ENCODE assay signal across 19 cellular contexts in the genomic region with DNA sequence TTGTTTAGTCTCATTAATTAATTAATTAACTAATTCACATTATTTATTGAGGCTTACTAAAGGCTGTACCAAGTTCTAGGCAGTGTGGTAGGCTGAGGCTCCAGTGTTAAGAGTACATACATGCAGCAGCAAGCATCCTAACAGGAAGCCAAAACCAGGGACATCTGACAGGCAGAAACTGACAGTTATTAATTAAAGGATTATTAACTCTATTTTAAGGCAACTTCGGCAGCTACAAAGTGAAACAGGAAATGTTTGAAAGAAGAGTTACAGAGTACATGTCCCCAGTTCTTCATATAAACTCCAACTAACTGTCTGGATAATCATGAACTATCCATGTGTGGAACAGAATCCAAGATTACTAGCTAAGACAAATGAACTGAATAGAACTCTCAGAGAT. TPM values are rescaled to one million over a fixed set of nuclear protein-coding genes. Genes with fewer than 3 reads are reported as not detected.
A peak's percentile ranks its signal among the peaks of the same experiment; 100 is the strongest.
DNase-seq lines count a peak whose midpoint lies in the region; ATAC-seq and TF ChIP-seq lines count a peak whose summit lies in the region.
"Had no signal": no experiment of that assay in that cellular context is flagged by ENCODE, and none has a peak within 500 bp of the region (broad histone marks: within the 10 kb centered on the region; RNA-seq: fewer than 3 reads in every experiment).

No MANE protein-coding gene starts in this region.

- H2AFZ ChIP-seq in smooth muscle cell (ENCODE audit: low read depth), result peak overlapping the region; percentile 43
- H2AFZ ChIP-seq: GM23338 had no signal

- H3K9ac ChIP-seq in smooth muscle cell (ENCODE audit: low read depth), result no peak overlapping the region

- DNase-seq in smooth muscle cell (lab: John Stamatoyannopoulos, UW; ENCODE audit: unreplicated experiment) (no peak), SHP77 (lab: John Stamatoyannopoulos, UW) (no peak)
- DNase-seq: C1 segment of cervical spinal cord; CD4-positive, CD25-positive, alpha-beta regulatory T cell; CD8-positive, alpha-beta memory T cell; COR-L47; DMS 273 treated with DMSO at 0.1 percent for 48 hours; DMS53; HCEC 1CT; IMR-90 had no signal

- ATAC-seq in GM18870 (IDR thresholded peaks at IDR 0.05; ENCODE audit: unreplicated experiment) (peak; percentile 44), GM19467 (IDR thresholded peaks at IDR 0.05; ENCODE audit: unreplicated experiment) (peak; percentile 70), HG03354 (IDR thresholded peaks at IDR 0.05; ENCODE audit: poor library complexity, severe bottlenecking, unreplicated experiment) (peak; percentile 68), HG02610 (IDR thresholded peaks at IDR 0.05; ENCODE audit: unreplicated experiment) (no peak), HG03457 (IDR thresholded peaks at IDR 0.05; ENCODE audit: unreplicated experiment) (no peak)
- ATAC-seq: GM23338, K562 had no signal

- 86% methylated on average over 1 of the region's 1 CpG for WGBS in smooth muscle cell (ENCODE audit: low lambda C conversion rate)

- H3K9me3 ChIP-seq in smooth muscle cell (replicated peaks; ENCODE audit: low read depth), result no peaks in the 10 kb centered on the region

- no peaks in the 10 kb centered on the region for H3F3A ChIP-seq in smooth muscle cell (ENCODE audit: low read depth)

- H3K27me3 ChIP-seq in smooth muscle cell (ENCODE audit: low read depth), result no peaks in the 10 kb centered on the region

- H3K79me2 ChIP-seq in smooth muscle cell (ENCODE audit: low read depth), result no peaks in the 10 kb centered on the region

- H3K4me2 ChIP-seq in smooth muscle cell, result no peak overlapping the region
- H3K4me2 ChIP-seq: GM23338 had no signal

- no peaks in the 10 kb centered on the region for H3K36me3 ChIP-seq in smooth muscle cell (ENCODE audit: low read depth)

- no peak overlapping the region for H3K27ac ChIP-seq in smooth muscle cell (ENCODE audit: low read depth)
- H3K27ac ChIP-seq: HL-60 had no signal

- no peak overlapping the region for H3K4me3 ChIP-seq in smooth muscle cell
- H3K4me3 ChIP-seq: GM23338, K562 had no signal

- H4K20me1 ChIP-seq in smooth muscle cell (ENCODE audit: low read depth), result no peaks in the 10 kb centered on the region

- TF ChIP-seq CTCF in smooth muscle cell (IDR thresholded peaks at IDR 0.05; ENCODE audit: borderline replicate concordance, insufficient read depth, poor library complexity, severe bottlenecking), result no peak

- H3K4me1 ChIP-seq in smooth muscle cell (ENCODE audit: low read depth), result no peaks in the 10 kb centered on the region

RNA-seq across cellular contexts. Expression of a gene that starts 39.3 kb away (rescaled TPM):
- 3.5 and 8.9 TPM in 2 replicates for total RNA-seq in smooth muscle cell
- polyA plus RNA-seq in smooth muscle cell, result 0.52 and 1.2 TPM in 2 replicates
- total RNA-seq: A172; CD4-positive, CD25-positive, alpha-beta regulatory T cell; CD8-positive, alpha-beta memory T cell; IMR-90; K562 had no signal
- polyA plus RNA-seq: CD4-positive, CD25-positive, alpha-beta regulatory T cell; CD8-positive, alpha-beta memory T cell; IMR-90; K562 had no signal

Comparison
In these comparisons a context has a peak if more than half of its experiments do, and no peak if none do; other contexts are left out.
1. ATAC-seq: peak in GM18870 (single experiment), GM19467 (single experiment) and HG03354 (single experiment); none in HG02610 (single experiment) and HG03457 (single experiment).